Comparison of ENCODE assay signal across 1 cellular context in genomic region chr22:37569921-37570660, GRCh38.
A peak's percentile ranks its signal among the peaks of the same experiment; 100 is the strongest.
TF ChIP-seq lines count a peak whose summit lies in the region.

No MANE protein-coding gene starts in this region.

TF ChIP-seq in endothelial cell of umbilical vein, 7 proteins besides CTCF, POLR2A, EP300 and RAD21:
- TF ChIP-seq POLR2AphosphoS5 (IDR thresholded peaks at IDR 0.05; ENCODE audit: insufficient read depth, low read depth, low read length): peak; percentile 71
- TF ChIP-seq MYC (IDR thresholded peaks at IDR 0.05; ENCODE audit: low read depth, low read length): no peak
